In genomic region chr2:41722668-41723369, GRCh38 we compare ENCODE assay signal across 13 cellular contexts.
DNase-seq lines count a peak whose midpoint lies in the region; ATAC-seq, FAIRE-seq and TF ChIP-seq lines count a peak whose summit lies in the region.
"Had no signal": no experiment of that assay in that cellular context is flagged by ENCODE, and none has a peak within 500 bp of the region (broad histone marks: within the 10 kb centered on the region; RNA-seq: fewer than 3 reads in every experiment).

No MANE protein-coding gene starts in this region.

- H3K27me3 ChIP-seq in heart left ventricle = no peaks in the 10 kb centered on the region

- no peaks in the 10 kb centered on the region for H3K36me3 ChIP-seq in heart left ventricle

- H3K9me3 ChIP-seq in heart left ventricle = no peaks in the 10 kb centered on the region

- TF ChIP-seq CTCF in heart left ventricle (IDR thresholded peaks at IDR 0.05) = no peak

- 77 to 86% (median 85%) methylated on average over 6 of the region's 6 CpGs for WGBS in heart left ventricle, 4 donors

- DNase-seq in HS-5 (ENCODE audit: low read depth) = peak; percentile 18
- DNase-seq in heart left ventricle = peak in 4 of 5 donors; percentile 37 to 47 (median 46)
- no peak for DNase-seq in sciatic nerve (ENCODE audit: low spot score)
- no peak for DNase-seq in medulla oblongata (ENCODE audit: extremely low spot score)
- DNase-seq in NCI-H1930 (lab: John Stamatoyannopoulos, UW) = no peak
- DNase-seq: NCI-H446 treated with DMSO at 0.1 percent for 48 hours, T-helper 2 cell had no signal

- H3K4me3 ChIP-seq in heart left ventricle = no peak overlapping the region

- ATAC-seq in heart left ventricle = peak; percentile 77 to 93 (median 91)
- peak; percentile 95 for ATAC-seq in sciatic nerve
- ATAC-seq in HG02981 (IDR thresholded peaks at IDR 0.05; ENCODE audit: unreplicated experiment) = no peak
- no peak for ATAC-seq in HG03095 (IDR thresholded peaks at IDR 0.05; ENCODE audit: unreplicated experiment)
- ATAC-seq: HCT116 had no signal

- intact Hi-C loops in heart left ventricle (cut with DNase I) (no loop called here), sciatic nerve (cut with DNase I) (no loop called here)

- peak; percentile 100 for FAIRE-seq in TTC549 (lab: Jason Lieb, UNC)
- FAIRE-seq: colon had no signal

- TF ChIP-seq POLR2A in heart left ventricle (IDR thresholded peaks at IDR 0.05) = no peak

- H3K4me1 ChIP-seq in heart left ventricle = peaks cover 0 to 42% (median 9%) of the 10 kb centered on the region in 12 donors

- peak overlapping the region in 10 of 12 donors; percentile 10 to 81 (median 62) for H3K27ac ChIP-seq in heart left ventricle
- H3K27ac ChIP-seq: HL-60 had no signal

Comparison
In these comparisons a context has a peak if more than half of its experiments do, and no peak if none do; other contexts are left out.
1. DNase-seq: peak in HS-5 (single experiment) and heart left ventricle (4 of 5); none in sciatic nerve (single experiment), medulla oblongata (single experiment) and NCI-H1930 (0 of 2).
2. ATAC-seq: peak in heart left ventricle (4 of 4) and sciatic nerve (single experiment); none in HG02981 (single experiment) and HG03095 (single experiment).